In genomic region chr3:14425574-14426304, GRCh38 we compare ENCODE assay signal across 8 cellular contexts. TPM values are rescaled to one million over a fixed set of nuclear protein-coding genes. Genes with fewer than 3 reads are reported as not detected.
DNase-seq lines count a peak whose midpoint lies in the region; ATAC-seq and TF ChIP-seq lines count a peak whose summit lies in the region.

No MANE protein-coding gene starts in this region.

- H3K4me1 Mint-ChIP-seq in chondrocyte (ENCODE audit: low read depth): peaks cover 37% of the 10 kb centered on the region

- DNase-seq in NOMO-1 (lab: John Stamatoyannopoulos, UW; ENCODE audit: unreplicated experiment in 2 of 2) (peak; percentile 70 to 76), NCI-H1436 treated with DMSO at 0.1 percent for 48 hours (lab: John Stamatoyannopoulos, UW) (no peak), chondrocyte (ENCODE audit: low spot score) (no peak)
- peak in 1 of 2 donors; percentile 73 for DNase-seq in activated naive CD4-positive, alpha-beta T cell treated with anti-CD3 and anti-CD28 coated beads, Interleukin-2, amount 50 U/mL, for 72 hours (ENCODE audit: low spot score in 2 of 2)
- DNase-seq in stimulated activated CD4-positive, alpha-beta T cell treated with anti-CD3 and anti-CD28 coated beads, Interleukin-4, amount 100 ng/mL, for 24 hours: peak; percentile 47

- H3K27ac Mint-ChIP-seq in activated naive CD4-positive, alpha-beta T cell treated with anti-CD3 and anti-CD28 coated beads, Interleukin-2, amount 50 U/mL, for 72 hours: peak overlapping the region; percentile 75 to 77
- no peak overlapping the region for H3K27ac Mint-ChIP-seq in chondrocyte (ENCODE audit: unreplicated experiment)

- ATAC-seq in GM18502 (IDR thresholded peaks at IDR 0.05; ENCODE audit: poor library complexity, unreplicated experiment): peak; percentile 52
- ATAC-seq in GM21737 (IDR thresholded peaks at IDR 0.05; ENCODE audit: unreplicated experiment): peak; percentile 51
- peak; percentile 52 to 70 for ATAC-seq in activated naive CD4-positive, alpha-beta T cell treated with anti-CD3 and anti-CD28 coated beads, Interleukin-2, amount 50 U/mL, for 72 hours
- no peak for ATAC-seq in GM18519 (IDR thresholded peaks at IDR 0.05; ENCODE audit: low FRiP score, unreplicated experiment)

- H3K36me3 Mint-ChIP-seq in activated naive CD4-positive, alpha-beta T cell treated with anti-CD3 and anti-CD28 coated beads, Interleukin-2, amount 50 U/mL, for 72 hours: no peaks in the 10 kb centered on the region
- no peaks in the 10 kb centered on the region for H3K36me3 Mint-ChIP-seq in chondrocyte (ENCODE audit: low read depth)

- no peaks in the 10 kb centered on the region for H3K9me3 Mint-ChIP-seq in activated naive CD4-positive, alpha-beta T cell treated with anti-CD3 and anti-CD28 coated beads, Interleukin-2, amount 50 U/mL, for 72 hours
- no peaks in the 10 kb centered on the region for H3K9me3 Mint-ChIP-seq in chondrocyte (ENCODE audit: low read depth)

- H3K4me3 Mint-ChIP-seq in chondrocyte (ENCODE audit: unreplicated experiment): no peak overlapping the region

- H3K27me3 Mint-ChIP-seq in chondrocyte (ENCODE audit: low read depth): no peaks in the 10 kb centered on the region

- TF ChIP-seq CTCF in chondrocyte (IDR thresholded peaks at IDR 0.05): no peak

RNA-seq across cellular contexts. Expression of gene SLC6A6, which starts 23.3 kb away (rescaled TPM):
- 10 to 100 TPM; 52.7 to 71.9 TPM for total RNA-seq in activated naive CD4-positive, alpha-beta T cell treated with anti-CD3 and anti-CD28 coated beads, Interleukin-2, amount 50 U/mL, for 72 hours
- 46.0 to 63.9 TPM (median 48.0 TPM) in 3 replicates for total RNA-seq in chondrocyte

Comparison
In these comparisons a context has a peak if more than half of its experiments do, and no peak if none do; other contexts are left out.
1. DNase-seq: peak in NOMO-1 (2 of 2) and stimulated activated CD4-positive, alpha-beta T cell treated with anti-CD3 and anti-CD28 coated beads, Interleukin-4, amount 100 ng/mL, for 24 hours (single experiment); none in NCI-H1436 treated with DMSO at 0.1 percent for 48 hours (single experiment) and chondrocyte (single experiment).